Comparison of ENCODE assay signal across 22 cellular contexts in genomic region chr12:124830306-124830705, GRCh38. TPM values are rescaled to one million over a fixed set of nuclear protein-coding genes. Genes with fewer than 3 reads are reported as not detected.
DNase-seq lines count a peak whose midpoint lies in the region; ATAC-seq and TF ChIP-seq lines count a peak whose summit lies in the region.
"Had no signal": no experiment of that assay in that cellular context is flagged by ENCODE, and none has a peak within 500 bp of the region (broad histone marks: within the 10 kb centered on the region; RNA-seq: fewer than 3 reads in every experiment).

No MANE protein-coding gene starts in this region.

- no peak overlapping the region for H2BK15ac ChIP-seq in mesenchymal stem cell (ENCODE audit: low read depth, poor library complexity, severe bottlenecking)

- peak overlapping the region; percentile 5 for H4K8ac ChIP-seq in mesenchymal stem cell (ENCODE audit: low read length)

- ATAC-seq in GM19455 (IDR thresholded peaks at IDR 0.05; ENCODE audit: unreplicated experiment) = no peak

- H3K4me3 Mint-ChIP-seq in HFFc6 = no peak overlapping the region
- H3K4me3 Mint-ChIP-seq: CD14-positive monocyte; CD8-positive, alpha-beta memory T cell had no signal

- H3K4me2 ChIP-seq in mesenchymal stem cell (ENCODE audit: low read length, poor library complexity, severe bottlenecking) = no peak overlapping the region
- H3K4me2 ChIP-seq: SK-N-SH had no signal

- peaks cover 8% of the 10 kb centered on the region for H3K27me3 Mint-ChIP-seq in HFFc6 (ENCODE audit: insufficient read depth)

- H3K36me3 Mint-ChIP-seq in HFFc6 (ENCODE audit: low read depth) = peaks cover 16% of the 10 kb centered on the region

- no peak overlapping the region for H3K14ac ChIP-seq in mesenchymal stem cell (ENCODE audit: low read length in 2 of 2)

- H2BK12ac ChIP-seq in mesenchymal stem cell (ENCODE audit: low read length in 2 of 2) = peak overlapping the region in 1 of 2 experiments; percentile 31

- H2AFZ ChIP-seq in mesenchymal stem cell (ENCODE audit: low read depth, low read length) = no peak overlapping the region

- H3K79me1 ChIP-seq in mesenchymal stem cell (replicated peaks; ENCODE audit: low read length, poor library complexity, severe bottlenecking) = peaks cover 14% of the 10 kb centered on the region

- H3K36me3 ChIP-seq in adrenal gland (replicated peaks in 1 of 2) (peaks cover 0 to 8% of the 10 kb centered on the region in 2 donors), mesenchymal stem cell (ENCODE audit: control insufficient read depth in 1 of 2, insufficient read depth in 2 of 2, low read depth in 1 of 2, low read length in 2 of 2) (no peaks in the 10 kb centered on the region)
- H3K36me3 ChIP-seq: Peyer's patch had no signal

- H3K27me3 ChIP-seq in adrenal gland (no peaks in the 10 kb centered on the region), mesenchymal stem cell (ENCODE audit: control insufficient read depth in 1 of 2, insufficient read depth in 1 of 2, low read length in 2 of 2) (no peaks in the 10 kb centered on the region)
- H3K27me3 ChIP-seq: BE2C, Peyer's patch had no signal

- H3K18ac ChIP-seq in mesenchymal stem cell (ENCODE audit: low read depth in 1 of 2, low read length in 2 of 2) = no peak overlapping the region

- no peak overlapping the region for H3K9ac ChIP-seq in mesenchymal stem cell (ENCODE audit: low read length)
- H3K9ac ChIP-seq: SK-N-SH had no signal

- DNase-seq in HFFc6 (no peak), adrenal gland (no peak), mesenchymal stem cell (no peak), NCI-H2029 (lab: John Stamatoyannopoulos, UW) (no peak), GM20000 (ENCODE audit: low spot score) (no peak)
- no peak for DNase-seq in stimulated activated naive CD4-positive, alpha-beta T cell (lab: John Stamatoyannopoulos, UW)
- DNase-seq: BE2C; CD8-positive, alpha-beta memory T cell; Karpas-422; NCI-H1092; NCI-H1417 treated with DMSO at 0.1 percent for 48 hours; NCI-H1694 treated with DMSO at 0.1 percent for 48 hours; NCI-H2081 treated with DMSO at 0.1 percent for 48 hours; NCI-H2171; NCI-H226; NCI-H510A; NCI-H69; Peyer's patch; SK-N-SH had no signal

- no peak for TF ChIP-seq CTCF in HFFc6 (IDR thresholded peaks at IDR 0.05)
- no peak for TF ChIP-seq CTCF in adrenal gland (IDR thresholded peaks at IDR 0.05)
- TF ChIP-seq CTCF in GM20000 (IDR thresholded peaks at IDR 0.05; ENCODE audit: extremely low read depth, missing control alignments) = no peak

- H3K4me1 ChIP-seq in adrenal gland (replicated peaks in 1 of 2) = peaks cover 41 to 82% of the 10 kb centered on the region in 2 donors
- H3K4me1 ChIP-seq in mesenchymal stem cell (ENCODE audit: control insufficient read depth, insufficient read depth, low read depth, low read length) = peaks cover 29% of the 10 kb centered on the region
- H3K4me1 ChIP-seq: BE2C had no signal

- peaks cover 11% of the 10 kb centered on the region for H3K9me3 Mint-ChIP-seq in HFFc6

- no peak overlapping the region for H3K4ac ChIP-seq in mesenchymal stem cell (ENCODE audit: low read depth in 1 of 2, low read length in 2 of 2)

- H3K27ac ChIP-seq in adrenal gland = peak overlapping the region in 3 of 5 donors; percentile 90 to 92 (median 91)
- H3K27ac ChIP-seq in mesenchymal stem cell (ENCODE audit: low read length, poor library complexity, severe bottlenecking) = no peak overlapping the region
- H3K27ac ChIP-seq: HL-60 had no signal

- H2BK120ac ChIP-seq in mesenchymal stem cell (ENCODE audit: low read depth, low read length) = no peak overlapping the region

- WGBS in adrenal gland, 4 donors = 84 to 90% (median 88%) methylated on average over 6 of the region's 6 CpGs
- WGBS in mesenchymal stem cell = 98% methylated on average over 6 of the region's 6 CpGs

- H3K9me3 ChIP-seq in adrenal gland (replicated peaks in 1 of 3) = no peaks in the 10 kb centered on the region
- peaks cover 5% of the 10 kb centered on the region for H3K9me3 ChIP-seq in mesenchymal stem cell (ENCODE audit: control insufficient read depth, low read length)
- H3K9me3 ChIP-seq: BE2C, Peyer's patch, SK-N-SH had no signal

- H4K91ac ChIP-seq in mesenchymal stem cell (ENCODE audit: low read length) = no peak overlapping the region

- no peak overlapping the region for H3K23ac ChIP-seq in mesenchymal stem cell (ENCODE audit: low read length in 2 of 2)

- peak overlapping the region; percentile 99; the same call in 1 of the 2 replicates for H3K27ac Mint-ChIP-seq in HFFc6
- H3K27ac Mint-ChIP-seq: CD14-positive monocyte; CD8-positive, alpha-beta memory T cell had no signal

- H3K4me3 ChIP-seq in adrenal gland (no peak overlapping the region), mesenchymal stem cell (ENCODE audit: insufficient read depth in 1 of 2, low read depth in 1 of 2, low read length in 2 of 2) (no peak overlapping the region)
- H3K4me3 ChIP-seq: Peyer's patch had no signal

- TF ChIP-seq POLR2A in adrenal gland (IDR thresholded peaks at IDR 0.05) = no peak

- no peak overlapping the region for H2BK5ac ChIP-seq in mesenchymal stem cell (ENCODE audit: low read depth, low read length, poor library complexity, severe bottlenecking)

- H3K4me1 Mint-ChIP-seq in HFFc6 (ENCODE audit: low read depth) = peaks cover 68% of the 10 kb centered on the region
- H3K4me1 Mint-ChIP-seq: CD8-positive, alpha-beta memory T cell had no signal

- intact Hi-C loops in adrenal gland (cut with DNase I) = no loop called here

- H2AK5ac ChIP-seq in mesenchymal stem cell (ENCODE audit: low read length, severe bottlenecking) = peak overlapping the region; percentile 54

RNA-seq across cellular contexts. Expression of gene SCARB1, which starts 33.4 kb away (rescaled TPM):
- total RNA-seq in HFFc6 (2021; fragmentation: NEBNext Ultra II Directional; extraction: Animal tissue kit (Norgen Biotek cat#: 25700)) = 10 to 100 TPM; 34.8 to 46.3 (median 36.8) TPM
- 1,000 to 10,000 TPM in 5 of 8 donors, 100 to 1,000 TPM in 3; 646 to 8,580 (median 1,325) TPM for total RNA-seq in adrenal gland
- 1,000 to 10,000 TPM in 2 of 3 donors, 100 to 1,000 TPM in 1; 213 to 5,784 (median 1,664) TPM for polyA plus RNA-seq in adrenal gland
- 69.1 TPM for polyA plus RNA-seq in mesenchymal stem cell (2013, experiment 1 of 2)
- 62.0 TPM for polyA plus RNA-seq in mesenchymal stem cell (2013, experiment 2 of 2)

Comparison
In these comparisons a context has a peak if more than half of its experiments do, and no peak if none do; other contexts are left out.
1. RNA of gene SCARB1, which starts 33.4 kb away (total RNA-seq): 646 to 8,580 TPM in adrenal gland; 34.8 to 46.3 TPM in HFFc6; every median in the first group is over 10 times any median in the second.